16 cellular contexts compared by ENCODE assay signal in genomic region chr7:50505553-50505952, GRCh38. TPM values are rescaled to one million over a fixed set of nuclear protein-coding genes. Genes with fewer than 3 reads are reported as not detected.
DNase-seq lines count a peak whose midpoint lies in the region; ATAC-seq and TF ChIP-seq lines count a peak whose summit lies in the region.
"Had no signal": no experiment of that assay in that cellular context is flagged by ENCODE, and none has a peak within 500 bp of the region (broad histone marks: within the 10 kb centered on the region; RNA-seq: fewer than 3 reads in every experiment).

No MANE protein-coding gene starts in this region.

- no peak for TF ChIP-seq CTCF in Loucy (conservative IDR thresholded peaks at IDR 0.05; ENCODE audit: low read length)
- no peak for TF ChIP-seq CTCF in nephron progenitor cell (IDR thresholded peaks at IDR 0.05)
- TF ChIP-seq CTCF in spleen (IDR thresholded peaks at IDR 0.05 in 8 of 11, conservative IDR thresholded peaks at IDR 0.05 in 3 of 11) = no peak
- no peak for TF ChIP-seq CTCF in PC-3 (conservative IDR thresholded peaks at IDR 0.05; ENCODE audit: low read depth, low read length)

- peaks cover 5% of the 10 kb centered on the region for H3K9me3 Mint-ChIP-seq in nephron progenitor cell
- H3K9me3 Mint-ChIP-seq: CD4-positive, CD25-positive, alpha-beta regulatory T cell; GM23338 had no signal

- TF ChIP-seq POLR2A in spleen (IDR thresholded peaks at IDR 0.05) = no peak

- peaks cover 5% of the 10 kb centered on the region for H3K36me3 Mint-ChIP-seq in nephron progenitor cell (ENCODE audit: low read depth)
- H3K36me3 Mint-ChIP-seq: CD4-positive, CD25-positive, alpha-beta regulatory T cell had no signal

- H3K36me3 ChIP-seq in BLaER1 = no peaks in the 10 kb centered on the region
- no peaks in the 10 kb centered on the region for H3K36me3 ChIP-seq in Loucy (ENCODE audit: insufficient read depth, low read length)
- H3K36me3 ChIP-seq in spleen = no peaks in the 10 kb centered on the region
- H3K36me3 ChIP-seq in PC-3 (ENCODE audit: low read depth, low read length) = no peaks in the 10 kb centered on the region

- H3K4me1 Mint-ChIP-seq in nephron progenitor cell = peaks cover 38% of the 10 kb centered on the region
- H3K4me1 Mint-ChIP-seq: CD4-positive, CD25-positive, alpha-beta regulatory T cell; GM23338 had no signal

- CTCF ChIA-PET in PC-3 (lab: Charles Lee) = no interaction called here

- H3K27me3 ChIP-seq in BLaER1 (no peaks in the 10 kb centered on the region), Loucy (ENCODE audit: insufficient read depth, low read length, poor library complexity, severe bottlenecking) (no peaks in the 10 kb centered on the region), spleen (replicated peaks in 1 of 7) (peaks cover 0 to 5% (median 0%) of the 10 kb centered on the region in 7 donors), PC-3 (ENCODE audit: low read length) (no peaks in the 10 kb centered on the region)

- H3K4me3 Mint-ChIP-seq in nephron progenitor cell = no peak overlapping the region
- H3K4me3 Mint-ChIP-seq: GM23338 had no signal

- ATAC-seq in GM18498 (IDR thresholded peaks at IDR 0.05; ENCODE audit: unreplicated experiment) (no peak), PC-3 (no peak)
- ATAC-seq: GM12878, GM23338 had no signal

- peak overlapping the region; percentile 40 for H3K27ac Mint-ChIP-seq in nephron progenitor cell
- H3K27ac Mint-ChIP-seq: CD4-positive, CD25-positive, alpha-beta regulatory T cell; GM23338 had no signal

- no TSS peak for BruUV-seq in PC-3 (replicated peaks; lab: Mats Ljungman, UMichigan)

- H3K27ac ChIP-seq in BLaER1 (peak overlapping the region; percentile 41; the same call in 1 of the 2 replicates), spleen (peak overlapping the region in 1 of 8 donors; percentile 28), PC-3 (ENCODE audit: low read length) (no peak overlapping the region)
- H3K27ac ChIP-seq: HL-60 had no signal

- WGBS in spleen, 5 donors = 69 to 93% (median 80%) methylated on average over 3 to 6 of the region's 6 CpGs

- H3K4me3 ChIP-seq in BLaER1 = no peak overlapping the region
- peak overlapping the region; percentile 31 for H3K4me3 ChIP-seq in Loucy (ENCODE audit: low read length, poor library complexity, severe bottlenecking)
- H3K4me3 ChIP-seq in spleen = no peak overlapping the region
- no peak overlapping the region for H3K4me3 ChIP-seq in PC-3 (ENCODE audit: low read length)
- H3K4me3 ChIP-seq: GM12878, GM23338 had no signal

- H3F3A ChIP-seq in Loucy (ENCODE audit: low read depth) (no peaks in the 10 kb centered on the region), PC-3 (ENCODE audit: low read length, unreplicated experiment) (no peaks in the 10 kb centered on the region)

- POLR2A ChIA-PET in PC-3 (lab: Charles Lee; ENCODE audit: unreplicated experiment) = no interaction called here

- H3K9me2 ChIP-seq in Loucy (replicated peaks; ENCODE audit: low read depth, low read length) (no peaks in the 10 kb centered on the region), PC-3 (replicated peaks; ENCODE audit: low read length) (no peaks in the 10 kb centered on the region)

- intact Hi-C loops in spleen (cut with DNase I; ENCODE audit: low total_unique reads) = no loop called here
- intact Hi-C loops in PC-3 (cut with micrococcal nuclease) = no loop called here

- H2AFZ ChIP-seq in Loucy (ENCODE audit: low read length) = peak overlapping the region; percentile 90
- H2AFZ ChIP-seq in PC-3 (ENCODE audit: low read length) = no peak overlapping the region
- H2AFZ ChIP-seq: GM23338 had no signal

- DNase-seq in nephron progenitor cell (no peak), spleen (peak; percentile 66), dedifferentiated amniotic fluid mesenchymal stem cell (ENCODE audit: extremely low spot score) (no peak), PC-3 (no peak)
- DNase-seq: Calu3; CD4-positive, CD25-positive, alpha-beta regulatory T cell; DMS 273 treated with DMSO at 0.1 percent for 48 hours; H7 had no signal

- H3K79me2 ChIP-seq in Loucy (ENCODE audit: insufficient read depth, low read length) = no peaks in the 10 kb centered on the region
- H3K79me2 ChIP-seq in PC-3 (ENCODE audit: low read length) = no peaks in the 10 kb centered on the region

- H3K9me3 ChIP-seq in BLaER1 = no peaks in the 10 kb centered on the region
- H3K9me3 ChIP-seq in Loucy (ENCODE audit: insufficient read depth, low read depth, low read length) = no peaks in the 10 kb centered on the region
- H3K9me3 ChIP-seq in spleen = no peaks in the 10 kb centered on the region
- H3K9me3 ChIP-seq in PC-3 (ENCODE audit: low read length) = no peaks in the 10 kb centered on the region

- peak overlapping the region; percentile 75 for H3K4me2 ChIP-seq in BLaER1
- H3K4me2 ChIP-seq in Loucy (ENCODE audit: low read depth, low read length, poor library complexity, severe bottlenecking) = peak overlapping the region; percentile 65
- no peak overlapping the region for H3K4me2 ChIP-seq in PC-3 (ENCODE audit: low read length)
- H3K4me2 ChIP-seq: GM23338 had no signal

- H3K27me3 Mint-ChIP-seq in nephron progenitor cell (ENCODE audit: low read depth, poor library complexity) = peaks cover 3% of the 10 kb centered on the region

- H3K4me1 ChIP-seq in BLaER1 = peaks cover 35% of the 10 kb centered on the region
- H3K4me1 ChIP-seq in Loucy (ENCODE audit: insufficient read depth, low read length, poor library complexity, severe bottlenecking) = peaks cover 40% of the 10 kb centered on the region
- no peaks in the 10 kb centered on the region for H3K4me1 ChIP-seq in spleen
- H3K4me1 ChIP-seq in PC-3 (ENCODE audit: insufficient read depth, low read length) = no peaks in the 10 kb centered on the region

- no peaks in the 10 kb centered on the region for H4K20me1 ChIP-seq in BLaER1
- no peaks in the 10 kb centered on the region for H4K20me1 ChIP-seq in Loucy (ENCODE audit: insufficient read depth, low read length, poor library complexity, severe bottlenecking)
- H4K20me1 ChIP-seq in PC-3 (ENCODE audit: low read length) = no peaks in the 10 kb centered on the region

- H3K9ac ChIP-seq in BLaER1 (no peak overlapping the region), Loucy (ENCODE audit: low read depth, low read length, poor library complexity, severe bottlenecking) (peak overlapping the region; percentile 37), PC-3 (ENCODE audit: low read length) (no peak overlapping the region)

RNA-seq across cellular contexts. Expression of gene FIGNL1, which starts 55.4 kb away (rescaled TPM):
- total RNA-seq in spleen (10 to 100 TPM in 5 of 7 donors, 1 to 10 TPM in 2; 8.6 to 22.5 (median 14.4) TPM), PC-3 (2014; rRNA removed) (27.2 and 28.9 TPM in 2 replicates)
- polyA plus RNA-seq in spleen = 1 to 10 TPM; 5.0 to 9.3 (median 6.4) TPM

RNA-seq across cellular contexts. Expression of gene DDC, which starts 59.7 kb away (rescaled TPM):
- total RNA-seq in spleen (under 1 TPM in 3 of 7 donors, not detected in 4; 0.26 to 0.55 (median 0.51) TPM), PC-3 (2014; rRNA removed) (not detected in 2 replicates)
- under 1 TPM; 0.03 to 0.32 (median 0.13) TPM for polyA plus RNA-seq in spleen
- total RNA-seq: CD4-positive, CD25-positive, alpha-beta regulatory T cell; Daoy; GM12878; GM23338 had no signal
- polyA plus RNA-seq: BJ; CD4-positive, CD25-positive, alpha-beta regulatory T cell; GM12878; GM23338 had no signal
